In genomic region chr16:72664122-72664479, GRCh38 we compare ENCODE assay signal across 8 cellular contexts.
DNase-seq lines count a peak whose midpoint lies in the region; ATAC-seq and TF ChIP-seq lines count a peak whose summit lies in the region.

No MANE protein-coding gene starts in this region.

- intact Hi-C loops in esophagus squamous epithelium (cut with DNase I) = no loop called here
- intact Hi-C loops in psoas muscle (cut with DNase I) = loop anchor here in 1 of 2 donors (10.0 kb wide), 1 partner anchor 121 kb away; no protein-coding TSS in a partner anchor

- ATAC-seq in psoas muscle (no peak), HG02884 (IDR thresholded peaks at IDR 0.05; ENCODE audit: unreplicated experiment) (no peak), GM18519 (IDR thresholded peaks at IDR 0.05; ENCODE audit: low FRiP score, unreplicated experiment) (no peak)

- WGBS in esophagus squamous epithelium, 2 donors = 2% methylated on average over 17 of the region's 17 CpGs
- whole genome bisulfite sequencing in psoas muscle, 3 donors = 0 to 1% (median 1%) methylated on average over 17 of the region's 17 CpGs

- peak overlapping the region; percentile 91 for H3K27ac ChIP-seq in RWPE1
- H3K27ac ChIP-seq in esophagus squamous epithelium = peak overlapping the region in 2 of 4 donors; percentile 73 to 76
- H3K27ac ChIP-seq in psoas muscle = no peak overlapping the region

- no peaks in the 10 kb centered on the region for H3K27me3 ChIP-seq in esophagus squamous epithelium
- peaks cover 0 to 6% (median 0%) of the 10 kb centered on the region in 3 donors for H3K27me3 ChIP-seq in psoas muscle (ENCODE audit: insufficient read depth in 3 of 3, low read length in 2 of 3)

- H3K36me3 ChIP-seq in esophagus squamous epithelium = no peaks in the 10 kb centered on the region
- no peaks in the 10 kb centered on the region for H3K36me3 ChIP-seq in psoas muscle (ENCODE audit: insufficient read depth in 1 of 2, low read depth in 1 of 2)

- no peaks in the 10 kb centered on the region for H3K9me3 ChIP-seq in esophagus squamous epithelium
- H3K9me3 ChIP-seq in psoas muscle = no peaks in the 10 kb centered on the region

- H3K4me1 ChIP-seq in esophagus squamous epithelium = peaks cover 0 to 20% (median 5%) of the 10 kb centered on the region in 3 donors
- H3K4me1 ChIP-seq in psoas muscle = peaks cover 3% of the 10 kb centered on the region

- no peak for DNase-seq in GM12864 (ENCODE audit: low read depth)
- no peak for DNase-seq in RWPE1 (ENCODE audit: low spot score)
- no peak for DNase-seq in esophagus squamous epithelium (lab: John Stamatoyannopoulos, UW)
- no peak for DNase-seq in psoas muscle
- no peak for DNase-seq in NOMO-1 treated with DMSO at 0.1 percent for 48 hours (lab: John Stamatoyannopoulos, UW; ENCODE audit: unreplicated experiment)
- DNase-seq in foreskin melanocyte = no peak

- H3K4me3 ChIP-seq in GM12864 (ENCODE audit: low read depth, low read length) (peak overlapping the region; percentile 87), esophagus squamous epithelium (peak overlapping the region; percentile 73 to 83 (median 76)), psoas muscle (peak overlapping the region; percentile 93)

- POLR2A ChIA-PET in RWPE1 (lab: Yijun Ruan, JAX; ENCODE audit: low non-redundant PET) = no interaction called here

- no peak for TF ChIP-seq CTCF in GM12864 (IDR thresholded peaks at IDR 0.05; ENCODE audit: low read depth, low read length, missing control alignments)
- TF ChIP-seq CTCF in RWPE1 (conservative IDR thresholded peaks at IDR 0.05; ENCODE audit: low read depth) = no peak
- no peak for TF ChIP-seq CTCF in esophagus squamous epithelium (IDR thresholded peaks at IDR 0.05)
- no peak for TF ChIP-seq CTCF in psoas muscle (IDR thresholded peaks at IDR 0.05)

- no peak for TF ChIP-seq POLR2A in esophagus squamous epithelium (IDR thresholded peaks at IDR 0.05)

- CTCF ChIA-PET in RWPE1 (lab: Yijun Ruan, JAX) = interaction anchor here (0.7 kb wide), 1 partner anchor 30 kb away, joined by 3 read pairs; no protein-coding TSS in a partner anchor
